1 cellular context compared by ENCODE assay signal in the genomic region with DNA sequence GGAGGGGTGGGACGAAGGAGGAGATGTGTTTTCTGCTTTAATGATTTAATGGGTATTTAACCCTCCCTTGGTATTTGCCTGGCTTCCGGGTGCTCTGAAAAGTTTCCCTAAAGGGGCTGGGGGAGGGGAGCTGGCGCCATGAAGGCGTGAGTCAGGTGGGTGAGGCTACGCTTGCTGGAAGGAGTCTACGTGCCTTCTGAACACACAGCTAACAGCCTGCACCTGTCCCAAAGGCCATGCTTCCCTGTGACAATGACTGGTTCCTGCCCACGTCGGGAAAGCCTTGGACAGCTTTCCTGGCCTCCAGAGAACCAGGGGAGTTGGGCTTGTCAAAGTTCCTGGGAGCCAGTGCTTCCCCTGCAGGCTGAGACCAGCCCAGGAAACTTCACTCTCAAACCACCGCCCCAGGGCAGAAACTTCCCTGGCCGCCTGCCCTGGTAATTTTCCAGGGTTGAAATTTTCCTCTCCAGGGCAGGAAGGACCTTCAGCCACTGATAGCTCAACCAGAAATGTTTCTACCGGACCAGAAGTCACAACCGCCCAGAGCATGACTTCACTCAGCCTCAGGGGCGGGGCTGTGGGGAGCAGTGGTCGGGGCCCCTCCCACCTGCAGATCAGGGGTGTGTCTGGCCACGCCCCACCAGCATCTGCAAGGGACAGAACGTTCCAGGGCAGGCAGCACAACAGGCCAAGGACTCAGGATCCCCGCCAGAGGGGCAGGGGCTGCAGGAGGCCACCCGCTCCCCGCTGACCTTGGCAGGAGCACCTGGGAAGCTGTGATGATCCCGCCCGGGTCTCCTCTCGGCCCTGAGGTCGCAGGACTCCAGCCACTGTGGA.
TF ChIP-seq lines count a peak whose summit lies in the region.

No MANE protein-coding gene starts in this region.

TF ChIP-seq in K562, 482 proteins besides CTCF, POLR2A, EP300 and RAD21 (continued from another document and continues in another):
- TF ChIP-seq MLX (CRISPR knock-in tag; conservative IDR thresholded peaks at IDR 0.05): no peak; a peak in 1 of 4 replicates
- no peak; the same call in 1 of the 2 replicates for TF ChIP-seq ZNF197 (CRISPR knock-in tag; IDR thresholded peaks at IDR 0.05; ENCODE audit: low read depth)
- no peak for TF ChIP-seq ZNF445 (CRISPR knock-in tag; IDR thresholded peaks at IDR 0.05; ENCODE audit: low read depth)
- TF ChIP-seq, protein P1, sequence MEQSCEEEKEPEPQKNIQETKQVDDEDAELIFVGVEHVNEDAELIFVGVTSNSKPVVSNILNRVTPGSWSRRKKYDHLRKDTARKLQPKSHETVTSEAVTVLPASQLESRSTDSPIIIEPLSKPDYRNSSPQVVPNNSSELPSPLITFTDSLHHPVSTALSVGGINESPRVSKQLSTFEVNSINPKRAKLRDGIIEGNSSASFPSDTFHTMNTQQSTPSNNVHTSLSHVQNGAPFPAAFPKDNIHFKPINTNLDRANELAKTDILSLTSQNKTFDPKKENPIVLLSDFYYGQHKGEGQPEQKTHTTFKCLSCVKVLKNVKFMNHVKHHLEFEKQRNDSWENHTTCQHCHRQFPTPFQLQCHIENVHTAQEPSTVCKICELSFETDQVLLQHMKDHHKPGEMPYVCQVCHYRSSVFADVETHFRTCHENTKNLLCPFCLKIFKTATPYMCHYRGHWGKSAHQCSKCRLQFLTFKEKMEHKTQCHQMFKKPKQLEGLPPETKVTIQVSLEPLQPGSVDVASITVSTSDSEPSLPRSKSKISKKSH (CRISPR knock-in tag; IDR thresholded peaks at IDR 0.05): no peak
- no peak for TF ChIP-seq CREB5 (CRISPR knock-in tag; IDR thresholded peaks at IDR 0.05)
- no peak for TF ChIP-seq PTTG1 (tag; IDR thresholded peaks at IDR 0.05; ENCODE audit: low read depth)
- TF ChIP-seq THRB (CRISPR knock-in tag; conservative IDR thresholded peaks at IDR 0.05): no peak
- TF ChIP-seq ESRRA (IDR thresholded peaks at IDR 0.05; ENCODE audit: borderline replicate concordance, low read depth): peak; percentile 59; the same call in 1 of the 2 replicates
- TF ChIP-seq, protein P2, sequence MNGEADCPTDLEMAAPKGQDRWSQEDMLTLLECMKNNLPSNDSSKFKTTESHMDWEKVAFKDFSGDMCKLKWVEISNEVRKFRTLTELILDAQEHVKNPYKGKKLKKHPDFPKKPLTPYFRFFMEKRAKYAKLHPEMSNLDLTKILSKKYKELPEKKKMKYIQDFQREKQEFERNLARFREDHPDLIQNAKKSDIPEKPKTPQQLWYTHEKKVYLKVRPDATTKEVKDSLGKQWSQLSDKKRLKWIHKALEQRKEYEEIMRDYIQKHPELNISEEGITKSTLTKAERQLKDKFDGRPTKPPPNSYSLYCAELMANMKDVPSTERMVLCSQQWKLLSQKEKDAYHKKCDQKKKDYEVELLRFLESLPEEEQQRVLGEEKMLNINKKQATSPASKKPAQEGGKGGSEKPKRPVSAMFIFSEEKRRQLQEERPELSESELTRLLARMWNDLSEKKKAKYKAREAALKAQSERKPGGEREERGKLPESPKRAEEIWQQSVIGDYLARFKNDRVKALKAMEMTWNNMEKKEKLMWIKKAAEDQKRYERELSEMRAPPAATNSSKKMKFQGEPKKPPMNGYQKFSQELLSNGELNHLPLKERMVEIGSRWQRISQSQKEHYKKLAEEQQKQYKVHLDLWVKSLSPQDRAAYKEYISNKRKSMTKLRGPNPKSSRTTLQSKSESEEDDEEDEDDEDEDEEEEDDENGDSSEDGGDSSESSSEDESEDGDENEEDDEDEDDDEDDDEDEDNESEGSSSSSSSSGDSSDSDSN (IDR thresholded peaks at IDR 0.05; ENCODE audit: borderline replicate concordance in 1 of 2, low read depth in 2 of 2, low read length in 2 of 2): peak; percentile 48 to 67; a peak in 1 of 4 replicates
- TF ChIP-seq, protein P3, sequence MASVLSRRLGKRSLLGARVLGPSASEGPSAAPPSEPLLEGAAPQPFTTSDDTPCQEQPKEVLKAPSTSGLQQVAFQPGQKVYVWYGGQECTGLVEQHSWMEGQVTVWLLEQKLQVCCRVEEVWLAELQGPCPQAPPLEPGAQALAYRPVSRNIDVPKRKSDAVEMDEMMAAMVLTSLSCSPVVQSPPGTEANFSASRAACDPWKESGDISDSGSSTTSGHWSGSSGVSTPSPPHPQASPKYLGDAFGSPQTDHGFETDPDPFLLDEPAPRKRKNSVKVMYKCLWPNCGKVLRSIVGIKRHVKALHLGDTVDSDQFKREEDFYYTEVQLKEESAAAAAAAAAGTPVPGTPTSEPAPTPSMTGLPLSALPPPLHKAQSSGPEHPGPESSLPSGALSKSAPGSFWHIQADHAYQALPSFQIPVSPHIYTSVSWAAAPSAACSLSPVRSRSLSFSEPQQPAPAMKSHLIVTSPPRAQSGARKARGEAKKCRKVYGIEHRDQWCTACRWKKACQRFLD (CRISPR knock-in tag; IDR thresholded peaks at IDR 0.05): peak; percentile 89
- TF ChIP-seq TAF15 (IDR thresholded peaks at IDR 0.05; ENCODE audit: low read depth, low read length): no peak
- TF ChIP-seq NFIX (CRISPR knock-in tag; IDR thresholded peaks at IDR 0.05; ENCODE audit: low read depth): no peak
- TF ChIP-seq, protein P4, sequence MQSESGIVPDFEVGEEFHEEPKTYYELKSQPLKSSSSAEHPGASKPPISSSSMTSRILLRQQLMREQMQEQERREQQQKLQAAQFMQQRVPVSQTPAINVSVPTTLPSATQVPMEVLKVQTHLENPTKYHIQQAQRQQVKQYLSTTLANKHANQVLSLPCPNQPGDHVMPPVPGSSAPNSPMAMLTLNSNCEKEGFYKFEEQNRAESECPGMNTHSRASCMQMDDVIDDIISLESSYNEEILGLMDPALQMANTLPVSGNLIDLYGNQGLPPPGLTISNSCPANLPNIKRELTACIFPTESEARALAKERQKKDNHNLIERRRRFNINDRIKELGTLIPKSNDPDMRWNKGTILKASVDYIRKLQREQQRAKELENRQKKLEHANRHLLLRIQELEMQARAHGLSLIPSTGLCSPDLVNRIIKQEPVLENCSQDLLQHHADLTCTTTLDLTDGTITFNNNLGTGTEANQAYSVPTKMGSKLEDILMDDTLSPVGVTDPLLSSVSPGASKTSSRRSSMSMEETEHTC (IDR thresholded peaks at IDR 0.05): no peak
- TF ChIP-seq RBM14 (IDR thresholded peaks at IDR 0.05; ENCODE audit: borderline replicate concordance, insufficient read depth, low read depth, low read length): no peak
- TF ChIP-seq CHD1 (IDR thresholded peaks at IDR 0.05; ENCODE audit: low read length): no peak
- TF ChIP-seq, protein P5, sequence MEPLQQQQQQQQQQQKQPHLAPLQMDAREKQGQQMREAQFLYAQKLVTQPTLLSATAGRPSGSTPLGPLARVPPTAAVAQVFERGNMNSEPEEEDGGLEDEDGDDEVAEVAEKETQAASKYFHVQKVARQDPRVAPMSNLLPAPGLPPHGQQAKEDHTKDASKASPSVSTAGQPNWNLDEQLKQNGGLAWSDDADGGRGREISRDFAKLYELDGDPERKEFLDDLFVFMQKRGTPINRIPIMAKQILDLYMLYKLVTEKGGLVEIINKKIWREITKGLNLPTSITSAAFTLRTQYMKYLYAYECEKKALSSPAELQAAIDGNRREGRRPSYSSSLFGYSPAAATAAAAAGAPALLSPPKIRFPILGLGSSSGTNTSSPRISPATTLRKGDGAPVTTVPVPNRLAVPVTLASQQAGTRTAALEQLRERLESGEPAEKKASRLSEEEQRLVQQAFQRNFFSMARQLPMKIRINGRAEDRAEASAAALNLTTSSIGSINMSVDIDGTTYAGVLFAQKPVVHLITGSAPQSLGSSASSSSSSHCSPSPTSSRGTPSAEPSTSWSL (CRISPR knock-in tag; IDR thresholded peaks at IDR 0.05; ENCODE audit: borderline replicate concordance): no peak
- no peak for TF ChIP-seq ZNF584 (CRISPR knock-in tag; IDR thresholded peaks at IDR 0.05; ENCODE audit: low read depth)
- peak in 1 of 2 experiments; percentile 69; a peak in 1 of 4 replicates for TF ChIP-seq TEAD1 (CRISPR knock-in tag; IDR thresholded peaks at IDR 0.05)
- TF ChIP-seq ZNF449 (CRISPR knock-in tag; IDR thresholded peaks at IDR 0.05): no peak
- no peak for TF ChIP-seq DACH1 (IDR thresholded peaks at IDR 0.05; ENCODE audit: partially characterized antibody)
- no peak for TF ChIP-seq POLR2H (tag; IDR thresholded peaks at IDR 0.05; ENCODE audit: low read depth)
- TF ChIP-seq JUND (IDR thresholded peaks at IDR 0.05; ENCODE audit: borderline replicate concordance, low read depth, low read length): peak; percentile 84
- peak; percentile 82; the same call in 2 of the 3 replicates for TF ChIP-seq JUND (tag; IDR thresholded peaks at IDR 0.05; ENCODE audit: borderline replicate concordance, low read depth, low read length)
- TF ChIP-seq MCM3 (IDR thresholded peaks at IDR 0.05): no peak
- no peak for TF ChIP-seq PBX2 (CRISPR knock-in tag; IDR thresholded peaks at IDR 0.05; ENCODE audit: low read depth)
- TF ChIP-seq PBX2 (tag; conservative IDR thresholded peaks at IDR 0.05; ENCODE audit: low read depth): no peak
- TF ChIP-seq ELF4 (CRISPR knock-in tag; IDR thresholded peaks at IDR 0.05): 0 out of 2 replicates have a peak, but pooled peaks have one; percentile 45
- no peak for TF ChIP-seq CCNT2 (IDR thresholded peaks at IDR 0.05; ENCODE audit: borderline replicate concordance, extremely low read depth, insufficient read length, low read depth, low read length)
- no peak for TF ChIP-seq ZNF408 (CRISPR knock-in tag; IDR thresholded peaks at IDR 0.05; ENCODE audit: low read depth)
- TF ChIP-seq SMARCC2 (IDR thresholded peaks at IDR 0.05; ENCODE audit: low read depth): no peak
- TF ChIP-seq, protein P6, sequence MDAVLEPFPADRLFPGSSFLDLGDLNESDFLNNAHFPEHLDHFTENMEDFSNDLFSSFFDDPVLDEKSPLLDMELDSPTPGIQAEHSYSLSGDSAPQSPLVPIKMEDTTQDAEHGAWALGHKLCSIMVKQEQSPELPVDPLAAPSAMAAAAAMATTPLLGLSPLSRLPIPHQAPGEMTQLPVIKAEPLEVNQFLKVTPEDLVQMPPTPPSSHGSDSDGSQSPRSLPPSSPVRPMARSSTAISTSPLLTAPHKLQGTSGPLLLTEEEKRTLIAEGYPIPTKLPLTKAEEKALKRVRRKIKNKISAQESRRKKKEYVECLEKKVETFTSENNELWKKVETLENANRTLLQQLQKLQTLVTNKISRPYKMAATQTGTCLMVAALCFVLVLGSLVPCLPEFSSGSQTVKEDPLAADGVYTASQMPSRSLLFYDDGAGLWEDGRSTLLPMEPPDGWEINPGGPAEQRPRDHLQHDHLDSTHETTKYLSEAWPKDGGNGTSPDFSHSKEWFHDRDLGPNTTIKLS (IDR thresholded peaks at IDR 0.05; ENCODE audit: borderline replicate concordance, low read depth): peak; percentile 36; the same call in 1 of the 2 replicates
- TF ChIP-seq LARP7 (IDR thresholded peaks at IDR 0.05): no peak
- no peak for TF ChIP-seq ZFP30 (CRISPR knock-in tag; IDR thresholded peaks at IDR 0.05; ENCODE audit: borderline replicate concordance)
- TF ChIP-seq RFX7 (CRISPR knock-in tag; IDR thresholded peaks at IDR 0.05): no peak
